In genomic region chr12:124537525-124538193, GRCh38 we compare ENCODE assay signal across 8 cellular contexts. TPM values are rescaled to one million over a fixed set of nuclear protein-coding genes. Genes with fewer than 3 reads are reported as not detected.
DNase-seq lines count a peak whose midpoint lies in the region; ATAC-seq, FAIRE-seq and TF ChIP-seq lines count a peak whose summit lies in the region.

No MANE protein-coding gene starts in this region.

- DNase-seq in Ammon's horn (ENCODE audit: low spot score) (peak; percentile 81), adrenal gland (peak in 3 of 7 donors; percentile 42 to 81 (median 46)), left ventricle myocardium inferior (no peak), pancreas (no peak)
- DNase-seq in activated CD8-positive, alpha-beta memory T cell treated with anti-CD3 and anti-CD28 coated beads for 24 hours: no peak
- no peak for DNase-seq in activated CD4-positive, CD25-positive, alpha-beta regulatory T cell treated with anti-CD3 and anti-CD28 coated beads, Interleukin-2, amount 50 U/mL, for 72 hours
- DNase-seq in effector memory CD8-positive, alpha-beta T cell: no peak

- ATAC-seq in pancreas: peak; percentile 35 to 62 (median 59)
- ATAC-seq in activated CD4-positive, CD25-positive, alpha-beta regulatory T cell treated with anti-CD3 and anti-CD28 coated beads, Interleukin-2, amount 50 U/mL, for 24 hours: no peak
- no peak for ATAC-seq in effector memory CD8-positive, alpha-beta T cell (replicated peaks)

- H3K9me3 Mint-ChIP-seq in effector memory CD8-positive, alpha-beta T cell: no peaks in the 10 kb centered on the region

- H3K36me3 ChIP-seq in adrenal gland (replicated peaks in 1 of 2) (no peaks in the 10 kb centered on the region), left ventricle myocardium inferior (peaks cover 10% of the 10 kb centered on the region), pancreas (no peaks in the 10 kb centered on the region)

- peak overlapping the region in 1 of 2 donors; percentile 81 for H3K27ac Mint-ChIP-seq in effector memory CD8-positive, alpha-beta T cell

- FAIRE-seq in pancreas (lab: Jason Lieb, UNC): no peak

- H3K4me1 ChIP-seq in adrenal gland (replicated peaks in 1 of 2) (peaks cover 23 to 46% of the 10 kb centered on the region in 2 donors), left ventricle myocardium inferior (peaks cover 63% of the 10 kb centered on the region), pancreas (peaks cover 10 to 19% (median 13%) of the 10 kb centered on the region in 3 donors)

- WGBS in adrenal gland, 4 donors: 24 to 33% (median 30%) methylated on average over 12 of the region's 12 CpGs
- WGBS in pancreas, 2 donors: 35 to 48% methylated on average over 12 of the region's 12 CpGs

- H3K4me1 Mint-ChIP-seq in effector memory CD8-positive, alpha-beta T cell (ENCODE audit: low read depth in 2 of 2): peaks cover 21 to 27% of the 10 kb centered on the region in 2 donors

- no peak for TF ChIP-seq POLR2A in adrenal gland (IDR thresholded peaks at IDR 0.05)

- H3K27me3 ChIP-seq in adrenal gland (no peaks in the 10 kb centered on the region), left ventricle myocardium inferior (ENCODE audit: low read depth) (no peaks in the 10 kb centered on the region), pancreas (no peaks in the 10 kb centered on the region)

- peaks cover 3% of the 10 kb centered on the region for H3K36me3 Mint-ChIP-seq in effector memory CD8-positive, alpha-beta T cell (ENCODE audit: insufficient read depth)

- intact Hi-C loops in adrenal gland (cut with DNase I) (no loop called here), left ventricle myocardium inferior (cut with micrococcal nuclease) (no loop called here), pancreas (cut with DNase I) (no loop called here)

- H3K27me3 Mint-ChIP-seq in effector memory CD8-positive, alpha-beta T cell: no peaks in the 10 kb centered on the region

- no peaks in the 10 kb centered on the region for H3K9me3 ChIP-seq in adrenal gland (replicated peaks in 1 of 3)
- H3K9me3 ChIP-seq in left ventricle myocardium inferior (replicated peaks): no peaks in the 10 kb centered on the region
- H3K9me3 ChIP-seq in pancreas: no peaks in the 10 kb centered on the region

- no peak overlapping the region for H3K4me3 Mint-ChIP-seq in effector memory CD8-positive, alpha-beta T cell

- TF ChIP-seq CTCF in adrenal gland (IDR thresholded peaks at IDR 0.05) (no peak), left ventricle myocardium inferior (IDR thresholded peaks at IDR 0.05; ENCODE audit: borderline replicate concordance) (no peak), pancreas (IDR thresholded peaks at IDR 0.05) (no peak)

- no peak overlapping the region for H3K4me3 ChIP-seq in adrenal gland
- peak overlapping the region; percentile 6 for H3K4me3 ChIP-seq in left ventricle myocardium inferior
- no peak overlapping the region for H3K4me3 ChIP-seq in pancreas

- peak overlapping the region in 4 of 5 donors; percentile 18 to 84 (median 74) for H3K27ac ChIP-seq in adrenal gland
- H3K27ac ChIP-seq in left ventricle myocardium inferior (replicated peaks): peak overlapping the region; percentile 80
- peak overlapping the region; percentile 7 to 59 (median 26) for H3K27ac ChIP-seq in pancreas

RNA-seq across cellular contexts. Expression of gene NCOR2, which starts 29.8 kb away (rescaled TPM):
- 100 to 1,000 TPM in 7 of 8 donors, 10 to 100 TPM in 1; 85.3 to 243 (median 199) TPM for total RNA-seq in adrenal gland
- polyA plus RNA-seq in adrenal gland: 100 to 1,000 TPM in 1 of 3 donors, 10 to 100 TPM in 2; 28.3 to 194 (median 53.3) TPM
- total RNA-seq in left ventricle myocardium inferior: 152 TPM
- 100 to 1,000 TPM in 3 of 6 donors, 10 to 100 TPM in 3; 97.7 to 148 (median 101) TPM for total RNA-seq in pancreas
- 10 to 100 TPM; 49.6 to 91.6 TPM for polyA plus RNA-seq in pancreas

Comparison
In these comparisons a context has a peak if more than half of its experiments do, and no peak if none do; other contexts are left out.
1. H3K27ac ChIP-seq: peak in every context shown above with its lines; median percentile 80 in left ventricle myocardium inferior; 74 in adrenal gland; 26 in pancreas.
2. ATAC-seq: peak in pancreas (4 of 4); none in activated CD4-positive, CD25-positive, alpha-beta regulatory T cell treated with anti-CD3 and anti-CD28 coated beads, Interleukin-2, amount 50 U/mL, for 24 hours (0 of 2) and effector memory CD8-positive, alpha-beta T cell (single experiment).